In the genomic region with DNA sequence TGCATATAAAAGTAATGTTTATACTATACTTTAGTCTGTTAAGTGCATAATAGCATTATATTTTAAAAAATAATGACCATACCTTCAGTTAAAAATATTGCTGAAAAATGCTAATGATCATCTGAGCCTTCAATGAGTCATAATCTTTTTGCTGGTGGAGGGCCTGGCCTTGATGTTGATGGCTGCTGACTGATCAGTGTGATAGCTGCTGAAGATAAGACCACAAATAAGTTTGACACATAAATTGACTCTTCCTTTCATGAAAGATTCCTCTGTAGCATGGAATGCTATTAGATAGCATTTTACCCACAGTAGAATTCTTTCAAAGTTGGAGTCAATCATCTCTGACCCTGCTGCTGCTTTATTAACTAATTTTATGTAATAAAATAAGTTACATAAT, we compare ENCODE assay signal across 22 cellular contexts.
"Had no signal": no experiment of that assay in that cellular context is flagged by ENCODE, and none has a peak within 500 bp of the region (broad histone marks: within the 10 kb centered on the region; RNA-seq: fewer than 3 reads in every experiment).

No MANE protein-coding gene starts in this region.

- H3K4me3 ChIP-seq: colonic mucosa, esophagus squamous epithelium, gastrocnemius medialis, heart right ventricle, left lung, lower lobe of right lung had no signal

- DNase-seq: colonic mucosa; cortex of kidney; effector CD8-positive, alpha-beta T cell; effector memory CD8-positive, alpha-beta T cell; endodermal cell; erythroblast; esophagus squamous epithelium; foreskin fibroblast; foreskin melanocyte; gastrocnemius medialis; glutamatergic neuron; head of caudate nucleus; heart right ventricle; hippocampal formation; left cardiac atrium; left lung; left ventricle myocardium superior; lower lobe of right lung; mesenchymal stem cell; midbrain; naive thymus-derived CD4-positive, alpha-beta T cell had no signal

- ATAC-seq: effector memory CD8-positive, alpha-beta T cell; esophagus mucosa; gastrocnemius medialis; heart right ventricle; left cardiac atrium; left lung; left ventricle myocardium superior; lower lobe of right lung; naive thymus-derived CD4-positive, alpha-beta T cell had no signal
